Comparison of ENCODE assay signal across 14 cellular contexts in the genomic region with DNA sequence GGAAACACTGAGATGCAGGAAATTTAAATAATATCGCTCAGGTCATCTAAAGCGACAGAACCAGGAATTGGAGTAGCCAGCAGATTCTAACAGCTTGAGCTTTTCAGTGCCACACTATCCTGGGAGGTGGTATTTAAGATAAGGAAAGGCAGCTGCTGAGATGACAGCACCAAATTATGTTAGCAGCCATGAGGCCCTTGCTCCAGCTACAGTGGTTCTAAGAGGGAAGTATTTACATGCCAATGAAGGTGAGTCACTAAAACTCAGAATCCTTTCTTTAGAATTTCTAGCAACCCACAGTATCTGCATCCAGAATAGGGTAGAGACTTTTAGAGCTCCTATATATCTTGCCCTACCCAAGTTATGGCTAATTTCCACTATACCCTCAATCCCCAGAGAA.
A peak's percentile ranks its signal among the peaks of the same experiment; 100 is the strongest.
DNase-seq lines count a peak whose midpoint lies in the region; ATAC-seq and TF ChIP-seq lines count a peak whose summit lies in the region.
"Had no signal": no experiment of that assay in that cellular context is flagged by ENCODE, and none has a peak within 500 bp of the region (broad histone marks: within the 10 kb centered on the region; RNA-seq: fewer than 3 reads in every experiment).

No MANE protein-coding gene starts in this region.

- H3K9me2 ChIP-seq in GM23248 (ENCODE audit: insufficient read depth), result no peaks in the 10 kb centered on the region

- peaks cover 40% of the 10 kb centered on the region for H3K4me1 ChIP-seq in GM23248 (ENCODE audit: insufficient read depth)
- peaks cover 22% of the 10 kb centered on the region for H3K4me1 ChIP-seq in SJCRH30
- peaks cover 2 to 71% (median 13%) of the 10 kb centered on the region in 3 donors for H3K4me1 ChIP-seq in gastroesophageal sphincter
- peaks cover 6 to 14% of the 10 kb centered on the region in 2 experiments for H3K4me1 ChIP-seq in trophoblast cell (ENCODE audit: control insufficient read depth in 1 of 2, insufficient read depth in 2 of 2, low read length in 2 of 2)
- H3K4me1 ChIP-seq: spleen had no signal

- H2BK120ac ChIP-seq in trophoblast cell (ENCODE audit: insufficient read depth, low read length, poor library complexity), result peak overlapping the region; percentile 54

- H3K27me3 ChIP-seq in GM23248 (replicated peaks; ENCODE audit: insufficient read depth) (no peaks in the 10 kb centered on the region), SJCRH30 (no peaks in the 10 kb centered on the region), gastroesophageal sphincter (no peaks in the 10 kb centered on the region), trophoblast cell (ENCODE audit: insufficient read depth, low read length) (no peaks in the 10 kb centered on the region)
- H3K27me3 ChIP-seq: spleen had no signal

- no peaks in the 10 kb centered on the region; the same call in 1 of the 2 replicates for H3K36me3 ChIP-seq in GM23248 (ENCODE audit: low read depth)
- H3K36me3 ChIP-seq in SJCRH30, result no peaks in the 10 kb centered on the region
- no peaks in the 10 kb centered on the region for H3K36me3 ChIP-seq in gastroesophageal sphincter
- peaks cover 0 to 3% of the 10 kb centered on the region in 2 experiments for H3K36me3 ChIP-seq in trophoblast cell (ENCODE audit: control insufficient read depth in 1 of 2, insufficient read depth in 2 of 2, low read length in 2 of 2)
- H3K36me3 ChIP-seq: spleen had no signal

- no peak overlapping the region for H3K4me3 ChIP-seq in GM23248
- no peak overlapping the region for H3K4me3 ChIP-seq in SJCRH30
- H3K4me3 ChIP-seq in gastroesophageal sphincter, result no peak overlapping the region
- no peak overlapping the region for H3K4me3 ChIP-seq in trophoblast cell (ENCODE audit: low read depth, low read length)
- H3K4me3 ChIP-seq: spleen had no signal

- ATAC-seq in gastroesophageal sphincter (no peak), GM18511 (IDR thresholded peaks at IDR 0.05; ENCODE audit: unreplicated experiment) (no peak), GM19324 (IDR thresholded peaks at IDR 0.05; ENCODE audit: low FRiP score, unreplicated experiment) (no peak)
- no peak for ATAC-seq in activated T-cell treated with anti-CD3 and anti-CD28 coated beads, Interleukin-2, amount 50 U/mL, for 4 hours

- peaks cover 28% of the 10 kb centered on the region for H3F3A ChIP-seq in GM23248 (ENCODE audit: insufficient read depth)

- H3K79me1 ChIP-seq in trophoblast cell (ENCODE audit: low read length), result peaks cover 8% of the 10 kb centered on the region

- no peak overlapping the region for H4K8ac ChIP-seq in trophoblast cell (ENCODE audit: low read depth, low read length)

- no peak overlapping the region for H3K9ac ChIP-seq in GM23248
- H3K9ac ChIP-seq in trophoblast cell (ENCODE audit: low read length), result no peak overlapping the region

- no peak overlapping the region for H2BK12ac ChIP-seq in trophoblast cell (ENCODE audit: low read length)

- H3K9me3 Mint-ChIP-seq in activated T-cell treated with anti-CD3 and anti-CD28 coated beads, Interleukin-2, amount 50 U/mL, for 4 hours, result no peaks in the 10 kb centered on the region
- H3K9me3 Mint-ChIP-seq: activated CD4-positive, alpha-beta memory T cell treated with anti-CD3 and anti-CD28 coated beads, Interleukin-2, amount 10 ng/mL, durations not matched to agents 7 days and 5 days; activated naive CD8-positive, alpha-beta T cell treated with anti-CD3 and anti-CD28 coated beads, Interleukin-2, amount 10 ng/mL, durations not matched to agents 7 days and 5 days had no signal

- H2AFZ ChIP-seq in GM23248 (no peak overlapping the region), trophoblast cell (ENCODE audit: insufficient read depth, low read length, poor library complexity) (no peak overlapping the region)

- no peak overlapping the region for H3K4ac ChIP-seq in trophoblast cell (ENCODE audit: low read depth, low read length)

- no peak overlapping the region for H3K4me3 Mint-ChIP-seq in activated T-cell treated with anti-CD3 and anti-CD28 coated beads, Interleukin-2, amount 50 U/mL, for 4 hours
- H3K4me3 Mint-ChIP-seq: activated CD4-positive, alpha-beta memory T cell treated with anti-CD3 and anti-CD28 coated beads, Interleukin-2, amount 10 ng/mL, durations not matched to agents 7 days and 5 days; activated naive CD8-positive, alpha-beta T cell treated with anti-CD3 and anti-CD28 coated beads, Interleukin-2, amount 10 ng/mL, durations not matched to agents 7 days and 5 days had no signal

- H3K27me3 Mint-ChIP-seq in activated T-cell treated with anti-CD3 and anti-CD28 coated beads, Interleukin-2, amount 50 U/mL, for 4 hours (ENCODE audit: low read depth), result peaks cover 2% of the 10 kb centered on the region
- H3K27me3 Mint-ChIP-seq: activated CD4-positive, alpha-beta memory T cell treated with anti-CD3 and anti-CD28 coated beads, Interleukin-2, amount 10 ng/mL, durations not matched to agents 7 days and 5 days had no signal

- in situ Hi-C loops in GM23248 (cut with MboI), result no loop called here
- in situ Hi-C loops in G401 (cut with HindIII; ENCODE audit: low sequenced_read_pairs), result no loop called here

- H3K4me2 ChIP-seq in GM23248 (ENCODE audit: unreplicated experiment), result peak overlapping the region; percentile 54
- no peak overlapping the region for H3K4me2 ChIP-seq in trophoblast cell (ENCODE audit: low read length)

- 70 to 74% methylated on average over 2 of the region's 2 CpGs for WGBS in GM23248 (ENCODE audit: low coverage in 1 of 2, low lambda C conversion rate in 2 of 2, missing lambda C conversion rate in 2 of 2), 2 experiments
- WGBS in gastroesophageal sphincter (ENCODE audit: low coverage in 1 of 2), 2 donors, result 48 to 63% methylated on average over 2 of the region's 2 CpGs
- no CpG with 5 or more reads among the region's 2 CpGs for WGBS in trophoblast cell (ENCODE audit: extremely low coverage, insufficient coverage, insufficient read length)

- no peaks in the 10 kb centered on the region for H3K9me3 ChIP-seq in GM23248 (ENCODE audit: low read depth)
- H3K9me3 ChIP-seq in SJCRH30 (replicated peaks), result 0 out of 2 replicates have a peak, but pooled peaks cover 3% of the 10 kb centered on the region
- no peaks in the 10 kb centered on the region for H3K9me3 ChIP-seq in gastroesophageal sphincter
- H3K9me3 ChIP-seq in trophoblast cell (ENCODE audit: insufficient read depth, low read depth, low read length), result no peaks in the 10 kb centered on the region
- H3K9me3 ChIP-seq: spleen had no signal

- no peaks in the 10 kb centered on the region for H3K4me1 Mint-ChIP-seq in activated T-cell treated with anti-CD3 and anti-CD28 coated beads, Interleukin-2, amount 50 U/mL, for 4 hours (ENCODE audit: low read depth)
- H3K4me1 Mint-ChIP-seq: activated CD4-positive, alpha-beta memory T cell treated with anti-CD3 and anti-CD28 coated beads, Interleukin-2, amount 10 ng/mL, durations not matched to agents 7 days and 5 days; activated naive CD8-positive, alpha-beta T cell treated with anti-CD3 and anti-CD28 coated beads, Interleukin-2, amount 10 ng/mL, durations not matched to agents 7 days and 5 days had no signal

- H4K12ac ChIP-seq in trophoblast cell (ENCODE audit: low read depth, low read length), result no peak overlapping the region

- H3K23ac ChIP-seq in trophoblast cell (ENCODE audit: low read length), result no peak overlapping the region

- no peak overlapping the region for H3K18ac ChIP-seq in trophoblast cell (ENCODE audit: low read length)

- no peak overlapping the region for H3K14ac ChIP-seq in trophoblast cell (ENCODE audit: low read length)

- no peak for TF ChIP-seq CTCF in gastroesophageal sphincter (IDR thresholded peaks at IDR 0.05)

- DNase-seq in GM23248 (peak; percentile 82), SJCRH30 (peak; percentile 56 to 66), trophoblast cell (peak; percentile 88 to 93), G401 (ENCODE audit: low spot score) (no peak)
- no peak for DNase-seq in activated T-cell treated with anti-CD3 and anti-CD28 coated beads, Interleukin-2, amount 50 U/mL, for 4 hours
- DNase-seq: activated CD4-positive, alpha-beta memory T cell treated with anti-CD3 and anti-CD28 coated beads, Interleukin-2, amount 10 ng/mL, durations not matched to agents 7 days and 5 days; activated naive CD8-positive, alpha-beta T cell treated with anti-CD3 and anti-CD28 coated beads, Interleukin-2, amount 10 ng/mL, durations not matched to agents 7 days and 5 days; DMS 273 treated with DMSO at 0.1 percent for 48 hours; erythroblast; NCI-H446; spleen had no signal

- H4K91ac ChIP-seq in trophoblast cell (ENCODE audit: low read depth, low read length), result no peak overlapping the region

- H2BK5ac ChIP-seq in trophoblast cell (ENCODE audit: low read depth, low read length, poor library complexity), result peak overlapping the region; percentile 29

- TF ChIP-seq POLR2A in gastroesophageal sphincter (IDR thresholded peaks at IDR 0.05), result no peak

- H3K36me3 Mint-ChIP-seq in activated T-cell treated with anti-CD3 and anti-CD28 coated beads, Interleukin-2, amount 50 U/mL, for 4 hours (ENCODE audit: insufficient read depth), result no peaks in the 10 kb centered on the region
- H3K36me3 Mint-ChIP-seq: activated naive CD8-positive, alpha-beta T cell treated with anti-CD3 and anti-CD28 coated beads, Interleukin-2, amount 10 ng/mL, durations not matched to agents 7 days and 5 days had no signal

- H3K79me2 ChIP-seq in GM23248 (ENCODE audit: insufficient read depth) (no peaks in the 10 kb centered on the region), trophoblast cell (ENCODE audit: control insufficient read depth, insufficient read depth, low read length, poor library complexity) (no peaks in the 10 kb centered on the region)

- no peaks in the 10 kb centered on the region for H4K20me1 ChIP-seq in GM23248 (ENCODE audit: insufficient read depth)

- no peak for TF ChIP-seq EP300 in gastroesophageal sphincter (IDR thresholded peaks at IDR 0.05)

- H3K27ac ChIP-seq in GM23248 (peak overlapping the region; percentile 1; the same call in 1 of the 2 replicates), SJCRH30 (peak overlapping the region; percentile 37), gastroesophageal sphincter (peak overlapping the region in 3 of 4 donors; percentile 39 to 59 (median 48)), trophoblast cell (ENCODE audit: low read depth, low read length) (peak overlapping the region; percentile 89)

- H2AK5ac ChIP-seq in trophoblast cell (ENCODE audit: low read length), result no peak overlapping the region

Comparison
In these comparisons a context has a peak if more than half of its experiments do, and no peak if none do; other contexts are left out.
1. DNase-seq: peak in GM23248 (single experiment), SJCRH30 (2 of 2) and trophoblast cell (2 of 2); none in activated T-cell treated with anti-CD3 and anti-CD28 coated beads, Interleukin-2, amount 50 U/mL, for 4 hours (single experiment) and G401 (single experiment).
2. H3K27ac ChIP-seq: peak in every context shown above with its lines; median percentile 89 in trophoblast cell; 48 in gastroesophageal sphincter; 37 in SJCRH30; 1 in GM23248.